8 cellular contexts compared by ENCODE assay signal in the genomic region with DNA sequence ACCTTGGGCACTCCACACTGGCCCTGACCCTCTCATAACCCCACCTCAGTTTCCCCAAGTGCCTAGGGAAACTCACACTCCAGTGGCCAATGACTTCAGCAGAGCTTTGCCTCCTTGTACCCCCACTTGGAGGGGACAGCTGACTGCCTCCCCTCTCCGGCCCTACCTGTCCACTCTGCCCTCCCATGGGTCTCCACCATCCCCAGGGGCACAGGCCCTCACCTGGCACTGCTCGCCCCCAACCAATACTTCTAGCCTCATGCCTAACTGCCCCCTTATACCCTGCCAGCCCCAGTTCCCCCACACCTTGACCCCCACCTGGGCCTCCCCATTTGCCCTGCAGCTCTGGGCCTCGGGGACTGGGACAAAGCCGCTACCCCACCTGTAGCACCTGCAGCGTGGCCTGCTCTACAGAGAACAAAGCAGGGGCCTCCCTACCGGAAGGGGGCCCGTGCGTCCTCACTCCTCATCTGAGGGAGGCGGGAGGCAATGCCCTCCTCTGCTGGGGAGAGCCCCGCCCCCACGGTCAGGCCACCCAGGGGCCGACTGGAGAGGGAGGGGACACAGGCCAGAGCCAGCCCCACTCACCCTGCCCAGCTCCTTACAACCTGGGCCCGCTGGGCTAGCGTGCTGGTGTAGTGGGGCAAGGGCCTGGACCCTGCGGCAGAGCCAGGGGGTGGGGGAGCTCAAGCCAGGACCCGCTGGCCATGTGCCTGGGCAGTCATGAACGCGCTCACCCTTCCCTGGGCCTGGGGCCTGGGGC. TPM values are rescaled to one million over a fixed set of nuclear protein-coding genes. Genes with fewer than 3 reads are reported as not detected.
A peak's percentile ranks its signal among the peaks of the same experiment; 100 is the strongest.
DNase-seq lines count a peak whose midpoint lies in the region; TF ChIP-seq lines count a peak whose summit lies in the region.
"Had no signal": no experiment of that assay in that cellular context is flagged by ENCODE, and none has a peak within 500 bp of the region (broad histone marks: within the 10 kb centered on the region; RNA-seq: fewer than 3 reads in every experiment).

No MANE protein-coding gene starts in this region.

- no peaks in the 10 kb centered on the region for H3K9me3 ChIP-seq in neural progenitor cell (ENCODE audit: low read depth)
- no peaks in the 10 kb centered on the region for H3K9me3 ChIP-seq in smooth muscle cell (replicated peaks; ENCODE audit: low read depth)

- H3K9me3 Mint-ChIP-seq in neural progenitor cell = no peaks in the 10 kb centered on the region
- H3K9me3 Mint-ChIP-seq: naive thymus-derived CD8-positive, alpha-beta T cell had no signal

- H3K4me3 ChIP-seq in brain microvascular endothelial cell (ENCODE audit: low read depth, low read length) (no peak overlapping the region), neural progenitor cell (no peak overlapping the region), smooth muscle cell (no peak overlapping the region)

- no peak overlapping the region for H3K27ac Mint-ChIP-seq in neural progenitor cell

- no peak overlapping the region for H3K4me3 Mint-ChIP-seq in neural progenitor cell
- H3K4me3 Mint-ChIP-seq: naive thymus-derived CD8-positive, alpha-beta T cell had no signal

- H3K36me3 Mint-ChIP-seq in neural progenitor cell = no peaks in the 10 kb centered on the region
- H3K36me3 Mint-ChIP-seq: naive thymus-derived CD8-positive, alpha-beta T cell had no signal

- H3K4me1 Mint-ChIP-seq in neural progenitor cell = peaks cover 24% of the 10 kb centered on the region
- H3K4me1 Mint-ChIP-seq: naive thymus-derived CD8-positive, alpha-beta T cell had no signal

- H3F3A ChIP-seq in neural progenitor cell (ENCODE audit: low read depth) (peaks cover 19% of the 10 kb centered on the region), smooth muscle cell (ENCODE audit: low read depth) (no peaks in the 10 kb centered on the region)

- H3K79me2 ChIP-seq in neural progenitor cell (ENCODE audit: low read depth) (peaks cover 81% of the 10 kb centered on the region), smooth muscle cell (ENCODE audit: low read depth) (peaks cover 26% of the 10 kb centered on the region)

- peak; percentile 22 for DNase-seq in DMS153 treated with DMSO at 0.1 percent for 48 hours (lab: John Stamatoyannopoulos, UW; ENCODE audit: unreplicated experiment)
- DNase-seq in brain microvascular endothelial cell = no peak
- DNase-seq in neural progenitor cell (ENCODE audit: low spot score) = peak; percentile 46
- DNase-seq in smooth muscle cell (lab: John Stamatoyannopoulos, UW; ENCODE audit: unreplicated experiment) = no peak
- no peak for DNase-seq in NCI-H446 treated with DMSO at 0.1 percent for 48 hours (lab: John Stamatoyannopoulos, UW)
- no peak for DNase-seq in NCI-H69 (lab: John Stamatoyannopoulos, UW)
- DNase-seq: NCI-H748 treated with DMSO at 0.1 percent for 48 hours had no signal

- no peaks in the 10 kb centered on the region for H3K27me3 Mint-ChIP-seq in neural progenitor cell (ENCODE audit: insufficient read depth, low read depth)

- H3K4me1 ChIP-seq in neural progenitor cell (peaks cover 68% of the 10 kb centered on the region), smooth muscle cell (ENCODE audit: low read depth) (peaks cover 48% of the 10 kb centered on the region)

- H3K4me2 ChIP-seq in neural progenitor cell (no peak overlapping the region), smooth muscle cell (no peak overlapping the region)

- H3K36me3 ChIP-seq in brain microvascular endothelial cell (replicated peaks) (no peaks in the 10 kb centered on the region), neural progenitor cell (no peaks in the 10 kb centered on the region), smooth muscle cell (ENCODE audit: low read depth) (no peaks in the 10 kb centered on the region)

- in situ Hi-C loops in brain microvascular endothelial cell (cut with HindIII; ENCODE audit: low pct_ligation_motif_present, low sequenced_read_pairs) = no loop called here

- H4K20me1 ChIP-seq in neural progenitor cell (ENCODE audit: low read depth) (peaks cover 90% of the 10 kb centered on the region), smooth muscle cell (ENCODE audit: low read depth) (peaks cover 52% of the 10 kb centered on the region)

- no peak for TF ChIP-seq CTCF in brain microvascular endothelial cell (IDR thresholded peaks at IDR 0.05; ENCODE audit: low read depth, low read length, missing control alignments)
- TF ChIP-seq CTCF in neural progenitor cell (IDR thresholded peaks at IDR 0.05) = no peak
- TF ChIP-seq CTCF in smooth muscle cell (IDR thresholded peaks at IDR 0.05; ENCODE audit: borderline replicate concordance, insufficient read depth, poor library complexity, severe bottlenecking) = no peak

- H2AFZ ChIP-seq in neural progenitor cell (replicated peaks) (no peak overlapping the region), smooth muscle cell (ENCODE audit: low read depth) (no peak overlapping the region)

- H3K9ac ChIP-seq in neural progenitor cell (no peak overlapping the region), smooth muscle cell (ENCODE audit: low read depth) (no peak overlapping the region)

- no peaks in the 10 kb centered on the region for H3K27me3 ChIP-seq in brain microvascular endothelial cell (replicated peaks)
- H3K27me3 ChIP-seq in neural progenitor cell = no peaks in the 10 kb centered on the region
- H3K27me3 ChIP-seq in smooth muscle cell (ENCODE audit: low read depth) = no peaks in the 10 kb centered on the region

- H3K27ac ChIP-seq in brain microvascular endothelial cell = peak overlapping the region; percentile 59
- peak overlapping the region; percentile 37 for H3K27ac ChIP-seq in neural progenitor cell
- no peak overlapping the region for H3K27ac ChIP-seq in smooth muscle cell (ENCODE audit: low read depth)

- WGBS in smooth muscle cell (ENCODE audit: low lambda C conversion rate) = 87% methylated on average over 16 of the region's 18 CpGs

RNA-seq across cellular contexts. Expression of gene LAMA5, which starts 8.2 kb away (rescaled TPM):
- 12.1 and 63.9 TPM in 2 replicates for total RNA-seq in neural progenitor cell (ENCODE audit: low replicate concordance)
- total RNA-seq in smooth muscle cell = 27.5 and 30.0 TPM in 2 replicates
- polyA plus RNA-seq in smooth muscle cell = 27.6 and 132 TPM in 2 replicates

RNA-seq across cellular contexts. Expression of gene RPS21, which starts 28.0 kb away (rescaled TPM):
- 1,629 and 1,765 TPM in 2 replicates for total RNA-seq in neural progenitor cell (ENCODE audit: low replicate concordance)
- 2,536 and 4,082 TPM in 2 replicates for total RNA-seq in smooth muscle cell
- 438 and 495 TPM in 2 replicates for polyA plus RNA-seq in smooth muscle cell

RNA-seq across cellular contexts. Expression of gene CABLES2, which starts 48.2 kb away (rescaled TPM):
- total RNA-seq in neural progenitor cell (ENCODE audit: low replicate concordance) (8.1 and 13.8 TPM in 2 replicates), smooth muscle cell (5.2 and 7.6 TPM in 2 replicates)
- 7.4 and 13.7 TPM in 2 replicates for polyA plus RNA-seq in smooth muscle cell

RNA-seq across cellular contexts. Expression of gene ADRM1, which starts 56.1 kb away (rescaled TPM):
- total RNA-seq in neural progenitor cell (ENCODE audit: low replicate concordance) (52.3 and 96.3 TPM in 2 replicates), smooth muscle cell (68.7 and 101 TPM in 2 replicates)
- 121 and 126 TPM in 2 replicates for polyA plus RNA-seq in smooth muscle cell

Comparison
In these comparisons a context has a peak if more than half of its experiments do, and no peak if none do; other contexts are left out.
1. DNase-seq: peak in DMS153 treated with DMSO at 0.1 percent for 48 hours (single experiment) and neural progenitor cell (single experiment); none in brain microvascular endothelial cell (single experiment), smooth muscle cell (single experiment), NCI-H446 treated with DMSO at 0.1 percent for 48 hours (single experiment) and NCI-H69 (single experiment).